11 cellular contexts compared by ENCODE assay signal in the genomic region with DNA sequence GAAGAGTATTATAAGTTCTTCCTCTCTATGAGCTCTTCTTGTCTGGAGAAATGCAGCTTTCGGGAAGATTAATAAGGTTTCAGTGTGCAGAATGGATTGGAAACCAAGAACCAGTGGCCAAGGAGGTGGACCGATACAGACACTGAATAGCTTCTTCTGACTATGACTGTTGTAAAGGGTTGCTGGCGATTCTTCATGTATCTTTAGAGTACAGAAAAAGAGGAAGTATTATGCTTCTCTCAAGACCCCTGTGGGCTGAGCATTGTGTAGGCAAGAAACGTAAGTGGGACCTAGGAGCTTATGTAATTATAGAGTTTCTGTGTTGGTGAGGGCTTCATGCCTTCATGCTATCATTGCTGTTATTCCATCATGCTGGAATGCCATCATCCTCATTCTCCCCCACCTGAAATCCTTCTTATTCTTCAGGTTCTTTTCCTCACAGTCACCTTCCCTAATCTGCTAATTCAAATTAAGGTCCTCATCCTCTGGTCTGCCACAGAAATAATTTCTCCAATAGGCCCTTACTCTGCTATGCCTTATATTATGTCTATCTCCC.
DNase-seq lines count a peak whose midpoint lies in the region; ATAC-seq, FAIRE-seq and TF ChIP-seq lines count a peak whose summit lies in the region.
"Had no signal": no experiment of that assay in that cellular context is flagged by ENCODE, and none has a peak within 500 bp of the region (broad histone marks: within the 10 kb centered on the region; RNA-seq: fewer than 3 reads in every experiment).

No MANE protein-coding gene starts in this region.

- no peak overlapping the region for H2AFZ ChIP-seq in trophoblast cell (ENCODE audit: insufficient read depth, low read length, poor library complexity)

- H3K9ac ChIP-seq in trophoblast cell (ENCODE audit: low read length): no peak overlapping the region

- H3K4me2 ChIP-seq in trophoblast cell (ENCODE audit: low read length): no peak overlapping the region

- H3K27ac ChIP-seq in trophoblast cell (ENCODE audit: low read depth, low read length): no peak overlapping the region

- H3K4me3 ChIP-seq in trophoblast cell (ENCODE audit: low read depth, low read length): no peak overlapping the region

- no peak overlapping the region for H3K14ac ChIP-seq in trophoblast cell (ENCODE audit: low read length)

- peaks cover 2% of the 10 kb centered on the region for H3K9me3 ChIP-seq in trophoblast cell (ENCODE audit: insufficient read depth, low read depth, low read length)

- no peaks in the 10 kb centered on the region for H3K4me1 ChIP-seq in trophoblast cell (ENCODE audit: control insufficient read depth in 1 of 2, insufficient read depth in 2 of 2, low read length in 2 of 2)

- no peaks in the 10 kb centered on the region for H3K9me3 Mint-ChIP-seq in stimulated activated naive CD8-positive, alpha-beta T cell treated with anti-CD3 and anti-CD28 coated beads, Interleukin-15, amount 100 ng/mL, for 72 hours
- H3K9me3 Mint-ChIP-seq: activated naive CD4-positive, alpha-beta T cell treated with anti-CD3 and anti-CD28 coated beads, Interleukin-2, amount 50 U/mL, for 24 hours; effector memory CD8-positive, alpha-beta T cell had no signal

- no peak for TF ChIP-seq POLR2A in H54 (IDR thresholded peaks at IDR 0.05; ENCODE audit: low read depth, low read length)

- H3K4me3 Mint-ChIP-seq in stimulated activated naive CD8-positive, alpha-beta T cell treated with anti-CD3 and anti-CD28 coated beads, Interleukin-15, amount 100 ng/mL, for 72 hours: no peak overlapping the region
- H3K4me3 Mint-ChIP-seq: activated naive CD4-positive, alpha-beta T cell treated with anti-CD3 and anti-CD28 coated beads, Interleukin-2, amount 50 U/mL, for 24 hours; effector memory CD8-positive, alpha-beta T cell had no signal

- no peak for DNase-seq in stimulated activated naive CD8-positive, alpha-beta T cell treated with anti-CD3 and anti-CD28 coated beads, Interleukin-15, Interleukin-2, amounts not matched to agents 100 U/mL and 50 U/mL, for 24 hours
- DNase-seq in stimulated activated naive CD8-positive, alpha-beta T cell treated with anti-CD3 and anti-CD28 coated beads, Interleukin-15, amount 100 ng/mL, for 72 hours: no peak
- DNase-seq in HK-2 (ENCODE audit: unreplicated experiment) (no peak), NCI-H128 (lab: John Stamatoyannopoulos, UW; ENCODE audit: unreplicated experiment) (no peak), H54 (ENCODE audit: insufficient read length, low spot score) (no peak), trophoblast cell (no peak)
- DNase-seq: effector memory CD8-positive, alpha-beta T cell; NCI-H345 had no signal

- no peaks in the 10 kb centered on the region for H3K4me1 Mint-ChIP-seq in stimulated activated naive CD8-positive, alpha-beta T cell treated with anti-CD3 and anti-CD28 coated beads, Interleukin-15, amount 100 ng/mL, for 72 hours
- H3K4me1 Mint-ChIP-seq: activated naive CD4-positive, alpha-beta T cell treated with anti-CD3 and anti-CD28 coated beads, Interleukin-2, amount 50 U/mL, for 24 hours had no signal

- H3K79me1 ChIP-seq in trophoblast cell (ENCODE audit: low read length): no peaks in the 10 kb centered on the region

- H3K27ac Mint-ChIP-seq in stimulated activated naive CD8-positive, alpha-beta T cell treated with anti-CD3 and anti-CD28 coated beads, Interleukin-15, amount 100 ng/mL, for 72 hours: no peak overlapping the region
- H3K27ac Mint-ChIP-seq: activated naive CD4-positive, alpha-beta T cell treated with anti-CD3 and anti-CD28 coated beads, Interleukin-2, amount 50 U/mL, for 24 hours; effector memory CD8-positive, alpha-beta T cell had no signal

- no peak overlapping the region for H2AK5ac ChIP-seq in trophoblast cell (ENCODE audit: low read length)

- no peak overlapping the region for H3K23ac ChIP-seq in trophoblast cell (ENCODE audit: low read length)

- H2BK5ac ChIP-seq in trophoblast cell (ENCODE audit: low read depth, low read length, poor library complexity): no peak overlapping the region

- H3K79me2 ChIP-seq in trophoblast cell (ENCODE audit: control insufficient read depth, insufficient read depth, low read length, poor library complexity): no peaks in the 10 kb centered on the region

- no CpG with 5 or more reads among the region's 4 CpGs for WGBS in trophoblast cell (ENCODE audit: extremely low coverage, insufficient coverage, insufficient read length)

- H4K12ac ChIP-seq in trophoblast cell (ENCODE audit: low read depth, low read length): no peak overlapping the region

- H3K4ac ChIP-seq in trophoblast cell (ENCODE audit: low read depth, low read length): no peak overlapping the region

- H4K91ac ChIP-seq in trophoblast cell (ENCODE audit: low read depth, low read length): no peak overlapping the region

- H4K8ac ChIP-seq in trophoblast cell (ENCODE audit: low read depth, low read length): no peak overlapping the region

- no peaks in the 10 kb centered on the region for H3K27me3 ChIP-seq in trophoblast cell (ENCODE audit: insufficient read depth, low read length)

- ATAC-seq in stimulated activated naive CD8-positive, alpha-beta T cell treated with anti-CD3 and anti-CD28 coated beads, Interleukin-15, Interleukin-2, amounts not matched to agents 100 U/mL and 50 U/mL, for 24 hours: peak; percentile 29
- no peak for ATAC-seq in stimulated activated naive CD8-positive, alpha-beta T cell treated with anti-CD3 and anti-CD28 coated beads, Interleukin-15, amount 100 ng/mL, for 72 hours
- ATAC-seq in HG02623 (IDR thresholded peaks at IDR 0.05; ENCODE audit: unreplicated experiment): peak; percentile 71
- peak; percentile 91 for ATAC-seq in HG03565 (IDR thresholded peaks at IDR 0.05; ENCODE audit: unreplicated experiment)
- ATAC-seq: effector memory CD8-positive, alpha-beta T cell had no signal

- H3K36me3 ChIP-seq in trophoblast cell (ENCODE audit: control insufficient read depth in 1 of 2, insufficient read depth in 2 of 2, low read length in 2 of 2): no peaks in the 10 kb centered on the region

- no peak for FAIRE-seq in H54 (lab: Jason Lieb, UNC)

- H3K27me3 Mint-ChIP-seq in stimulated activated naive CD8-positive, alpha-beta T cell treated with anti-CD3 and anti-CD28 coated beads, Interleukin-15, amount 100 ng/mL, for 72 hours: peaks cover 8% of the 10 kb centered on the region
- H3K27me3 Mint-ChIP-seq: activated naive CD4-positive, alpha-beta T cell treated with anti-CD3 and anti-CD28 coated beads, Interleukin-2, amount 50 U/mL, for 24 hours had no signal

- no peak overlapping the region for H3K18ac ChIP-seq in trophoblast cell (ENCODE audit: low read length)

- no peak overlapping the region for H2BK12ac ChIP-seq in trophoblast cell (ENCODE audit: low read length)

- no peak overlapping the region for H2BK120ac ChIP-seq in trophoblast cell (ENCODE audit: insufficient read depth, low read length, poor library complexity)
